In genomic region chr11:18064450-18065048, GRCh38 we compare ENCODE assay signal across 15 cellular contexts.
DNase-seq lines count a peak whose midpoint lies in the region; TF ChIP-seq lines count a peak whose summit lies in the region.
"Had no signal": no experiment of that assay in that cellular context is flagged by ENCODE, and none has a peak within 500 bp of the region (broad histone marks: within the 10 kb centered on the region; RNA-seq: fewer than 3 reads in every experiment).

No MANE protein-coding gene starts in this region.

- peak; percentile 30 for DNase-seq in COLO668 (lab: John Stamatoyannopoulos, UW; ENCODE audit: unreplicated experiment)
- peak; percentile 99 for DNase-seq in NCI-H69 (lab: John Stamatoyannopoulos, UW)
- no peak for DNase-seq in NCI-H82 treated with DMSO at 0.1 percent for 48 hours (lab: John Stamatoyannopoulos, UW; ENCODE audit: unreplicated experiment)
- no peak for DNase-seq in inferior parietal cortex (ENCODE audit: extremely low spot score)
- DNase-seq in activated gamma-delta T cell (lab: John Stamatoyannopoulos, UW): no peak
- DNase-seq: activated B cell treated with CpG ODN at 0.5 μM for 24 hours; activated CD4-positive, alpha-beta T cell treated with anti-CD3 and anti-CD28 coated beads, Interleukin-2, amount 50 U/mL, for 48 hours; activated CD8-positive, alpha-beta memory T cell treated with anti-CD3 and anti-CD28 coated beads, Interleukin-2, amount 50 U/mL, for 4 hours; aorta; IMR-90; NCI-H526; stimulated activated CD4-positive, alpha-beta T cell treated with anti-CD3 and anti-CD28 coated beads, Interleukin-15, amount 100 ng/mL, for 24 hours had no signal

- H3K4me3 ChIP-seq in HEK293 (ENCODE audit: low read depth, low read length): no peak overlapping the region
- peak overlapping the region; percentile 37 for H3K4me3 ChIP-seq in endocrine pancreas (ENCODE audit: control insufficient read depth, insufficient read depth, low read length)
- H3K4me3 ChIP-seq: prostate gland had no signal

- H3K27ac ChIP-seq in HEK293 (ENCODE audit: extremely low read depth, low read depth, low read length): no peak overlapping the region
- H3K27ac ChIP-seq: prostate gland had no signal

- no peak for TF ChIP-seq CTCF in HEK293 (tag by site-specific recombination; IDR thresholded peaks at IDR 0.05)

- CTCF ChIA-PET in HEK293 (lab: Yijun Ruan, JAX): no interaction called here

- H3K4me1 ChIP-seq in HEK293 (ENCODE audit: control insufficient read depth, insufficient read depth, low read length): peaks cover 5% of the 10 kb centered on the region
- peaks cover 4% of the 10 kb centered on the region for H3K4me1 ChIP-seq in endocrine pancreas (ENCODE audit: control insufficient read depth, insufficient read depth, low read length)

- POLR2A ChIA-PET in HEK293 (lab: Yijun Ruan, JAX): no interaction called here

- H3K36me3 ChIP-seq in HEK293 (ENCODE audit: control insufficient read depth in 2 of 2, insufficient read depth in 1 of 2, low read length in 2 of 2): no peaks in the 10 kb centered on the region
- no peaks in the 10 kb centered on the region for H3K36me3 ChIP-seq in endocrine pancreas (ENCODE audit: control insufficient read depth, insufficient read depth, low read length)
- H3K36me3 ChIP-seq: prostate gland had no signal

- no peaks in the 10 kb centered on the region for H3K27me3 ChIP-seq in endocrine pancreas (ENCODE audit: control insufficient read depth, insufficient read depth, low read length)

- no peaks in the 10 kb centered on the region for H3K9me3 ChIP-seq in HEK293 (ENCODE audit: control insufficient read depth, insufficient read depth, low read depth, low read length)
- H3K9me3 ChIP-seq in endocrine pancreas (ENCODE audit: control insufficient read depth, low read length): no peaks in the 10 kb centered on the region
- H3K9me3 ChIP-seq: prostate gland had no signal

- H3K9ac ChIP-seq in endocrine pancreas (ENCODE audit: control insufficient read depth, insufficient read depth, low read length): no peak overlapping the region

TF ChIP-seq in HEK293, 187 proteins besides CTCF, POLR2A, EP300 and RAD21:
- TF ChIP-seq FEZF1 (tag by site-specific recombination; IDR thresholded peaks at IDR 0.05): peak; percentile 38; the same call in 1 of the 2 replicates
- TF ChIP-seq, protein P1, sequence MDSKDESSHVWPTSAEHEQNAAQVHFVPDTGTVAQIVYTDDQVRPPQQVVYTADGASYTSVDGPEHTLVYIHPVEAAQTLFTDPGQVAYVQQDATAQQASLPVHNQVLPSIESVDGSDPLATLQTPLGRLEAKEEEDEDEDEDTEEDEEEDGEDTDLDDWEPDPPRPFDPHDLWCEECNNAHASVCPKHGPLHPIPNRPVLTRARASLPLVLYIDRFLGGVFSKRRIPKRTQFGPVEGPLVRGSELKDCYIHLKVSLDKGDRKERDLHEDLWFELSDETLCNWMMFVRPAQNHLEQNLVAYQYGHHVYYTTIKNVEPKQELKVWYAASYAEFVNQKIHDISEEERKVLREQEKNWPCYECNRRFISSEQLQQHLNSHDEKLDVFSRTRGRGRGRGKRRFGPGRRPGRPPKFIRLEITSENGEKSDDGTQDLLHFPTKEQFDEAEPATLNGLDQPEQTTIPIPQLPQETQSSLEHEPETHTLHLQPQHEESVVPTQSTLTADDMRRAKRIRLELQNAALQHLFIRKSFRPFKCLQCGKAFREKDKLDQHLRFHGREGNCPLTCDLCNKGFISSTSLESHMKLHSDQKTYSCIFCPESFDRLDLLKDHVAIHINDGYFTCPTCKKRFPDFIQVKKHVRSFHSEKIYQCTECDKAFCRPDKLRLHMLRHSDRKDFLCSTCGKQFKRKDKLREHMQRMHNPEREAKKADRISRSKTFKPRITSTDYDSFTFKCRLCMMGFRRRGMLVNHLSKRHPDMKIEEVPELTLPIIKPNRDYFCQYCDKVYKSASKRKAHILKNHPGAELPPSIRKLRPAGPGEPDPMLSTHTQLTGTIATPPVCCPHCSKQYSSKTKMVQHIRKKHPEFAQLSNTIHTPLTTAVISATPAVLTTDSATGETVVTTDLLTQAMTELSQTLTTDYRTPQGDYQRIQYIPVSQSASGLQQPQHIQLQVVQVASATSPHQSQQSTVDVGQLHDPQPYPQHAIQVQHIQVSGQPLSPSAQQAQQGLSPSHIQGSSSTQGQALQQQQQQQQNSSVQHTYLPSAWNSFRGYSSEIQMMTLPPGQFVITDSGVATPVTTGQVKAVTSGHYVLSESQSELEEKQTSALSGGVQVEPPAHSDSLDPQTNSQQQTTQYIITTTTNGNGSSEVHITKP (tag by site-specific recombination; IDR thresholded peaks at IDR 0.05): no peak

Comparison
In these comparisons a context has a peak if more than half of its experiments do, and no peak if none do; other contexts are left out.
1. DNase-seq: peak in COLO668 (single experiment) and NCI-H69 (single experiment); none in NCI-H82 treated with DMSO at 0.1 percent for 48 hours (single experiment), inferior parietal cortex (single experiment) and activated gamma-delta T cell (single experiment).